15 cellular contexts compared by ENCODE assay signal in the genomic region with DNA sequence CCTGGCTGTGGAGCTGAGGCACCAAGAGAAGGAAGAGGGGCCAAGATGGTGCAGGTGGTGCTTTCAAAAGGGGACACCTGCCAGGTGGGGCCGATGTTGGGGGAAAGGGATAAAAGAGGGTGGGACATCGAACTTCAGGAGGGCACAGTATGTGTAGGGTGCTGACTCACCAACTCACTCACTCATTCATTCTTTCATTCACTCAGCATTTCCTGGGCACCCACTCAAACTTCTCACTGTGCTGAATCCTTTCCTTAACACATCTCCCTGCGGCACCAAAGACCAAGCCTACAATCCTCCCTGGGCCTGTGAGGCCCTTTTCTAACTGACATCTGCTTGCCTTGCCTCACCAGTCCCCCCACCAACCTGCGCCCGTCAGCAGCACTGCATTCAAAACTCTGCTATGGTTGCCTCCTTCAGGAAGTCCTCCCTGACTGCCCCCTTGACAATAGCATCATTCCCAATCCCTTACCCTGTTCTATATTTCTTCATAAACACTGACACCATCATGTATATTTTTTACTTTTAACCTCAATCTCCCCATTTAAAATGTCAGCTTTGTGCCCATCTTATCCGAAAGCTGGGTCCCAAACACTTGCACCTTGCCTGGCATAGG.
A peak's percentile ranks its signal among the peaks of the same experiment; 100 is the strongest.
DNase-seq lines count a peak whose midpoint lies in the region; ATAC-seq, FAIRE-seq and TF ChIP-seq lines count a peak whose summit lies in the region.
"Had no signal": no experiment of that assay in that cellular context is flagged by ENCODE, and none has a peak within 500 bp of the region (broad histone marks: within the 10 kb centered on the region; RNA-seq: fewer than 3 reads in every experiment).

No MANE protein-coding gene starts in this region.

- H3K36me3 Mint-ChIP-seq in HFFc6 (ENCODE audit: low read depth), result no peaks in the 10 kb centered on the region
- H3K36me3 Mint-ChIP-seq in brain, result no peaks in the 10 kb centered on the region

- H3K27me3 ChIP-seq in keratinocyte (ENCODE audit: control insufficient read depth, extremely low read depth, insufficient read depth, low read length) (no peaks in the 10 kb centered on the region), smooth muscle cell (ENCODE audit: low read depth) (no peaks in the 10 kb centered on the region), uterus (no peaks in the 10 kb centered on the region)
- H3K27me3 ChIP-seq: SJCRH30 had no signal

- H3K4me2 ChIP-seq in keratinocyte (ENCODE audit: control insufficient read depth, extremely low read depth, insufficient read depth, low read depth, low read length) (peak overlapping the region; percentile 41), smooth muscle cell (no peak overlapping the region)

- H3K36me3 ChIP-seq in keratinocyte (ENCODE audit: control insufficient read depth in 2 of 2, extremely low read depth in 1 of 2, insufficient read depth in 2 of 2, low read length in 2 of 2) (no peaks in the 10 kb centered on the region), smooth muscle cell (ENCODE audit: low read depth) (no peaks in the 10 kb centered on the region), uterus (no peaks in the 10 kb centered on the region)
- H3K36me3 ChIP-seq: SJCRH30 had no signal

- H3K4me3 Mint-ChIP-seq in HFFc6 (peak overlapping the region; percentile 41; the same call in 1 of the 2 replicates), brain (peak overlapping the region in 4 of 5 experiments; percentile 35 to 70 (median 56))

- peak; percentile 82 for FAIRE-seq in keratinocyte (lab: Jason Lieb, UNC)
- FAIRE-seq: H1 had no signal

- H3F3A ChIP-seq in smooth muscle cell (ENCODE audit: low read depth), result no peaks in the 10 kb centered on the region

- H2AFZ ChIP-seq in keratinocyte (ENCODE audit: control insufficient read depth, low read length), result no peak overlapping the region
- H2AFZ ChIP-seq in smooth muscle cell (ENCODE audit: low read depth), result no peak overlapping the region

- H4K20me1 ChIP-seq in keratinocyte (ENCODE audit: control insufficient read depth, extremely low read depth, insufficient read depth, low read length), result no peaks in the 10 kb centered on the region
- no peaks in the 10 kb centered on the region for H4K20me1 ChIP-seq in smooth muscle cell (ENCODE audit: low read depth)

- H3K9me3 Mint-ChIP-seq in HFFc6 (no peaks in the 10 kb centered on the region), brain (peaks cover 0 to 23% (median 7%) of the 10 kb centered on the region in 5 experiments)

- DNase-seq in HFFc6, result no peak
- no peak for DNase-seq in keratinocyte (ENCODE audit: low read depth, low spot score)
- no peak for DNase-seq in smooth muscle cell (lab: John Stamatoyannopoulos, UW; ENCODE audit: unreplicated experiment)
- no peak for DNase-seq in activated CD4-positive, alpha-beta T cell treated with anti-CD3 and anti-CD28 coated beads for 1 hour
- no peak for DNase-seq in uterus
- DNase-seq: AML-193, DMS79, NCI-H187, NCI-H2227 treated with DMSO at 0.1 percent for 48 hours, NCI-H524 treated with DMSO at 0.1 percent for 48 hours had no signal

- dilution Hi-C loops in keratinocyte (cut with MboI; ENCODE audit: extremely low pct_ligation_motif_present, low sequenced_read_pairs), result no loop called here

- ATAC-seq in GM18861 (IDR thresholded peaks at IDR 0.05; ENCODE audit: unreplicated experiment), result no peak

- peaks cover 3% of the 10 kb centered on the region for H3K9me3 ChIP-seq in keratinocyte (ENCODE audit: control insufficient read depth, low read depth, low read length)
- H3K9me3 ChIP-seq in smooth muscle cell (replicated peaks; ENCODE audit: low read depth), result no peaks in the 10 kb centered on the region
- no peaks in the 10 kb centered on the region for H3K9me3 ChIP-seq in uterus
- H3K9me3 ChIP-seq: SJCRH30 had no signal

- no peak overlapping the region for H3K4me3 ChIP-seq in keratinocyte (ENCODE audit: control insufficient read depth in 2 of 3, extremely low read depth in 1 of 3, insufficient read depth in 2 of 3, low read depth in 1 of 3, low read length in 3 of 3)
- no peak overlapping the region for H3K4me3 ChIP-seq in smooth muscle cell
- no peak overlapping the region for H3K4me3 ChIP-seq in uterus
- H3K4me3 ChIP-seq: SJCRH30 had no signal

- no peak for TF ChIP-seq CTCF in HFFc6 (IDR thresholded peaks at IDR 0.05)
- TF ChIP-seq CTCF in brain (conservative IDR thresholded peaks at IDR 0.05), result no peak
- no peak for TF ChIP-seq CTCF in keratinocyte (optimal IDR thresholded peaks at IDR 0.05 in 1 of 3, IDR thresholded peaks at IDR 0.05 in 1 of 3, conservative IDR thresholded peaks at IDR 0.05 in 1 of 3; ENCODE audit: extremely low read depth in 1 of 3, insufficient read depth in 2 of 3, low read length in 3 of 3)
- no peak for TF ChIP-seq CTCF in smooth muscle cell (IDR thresholded peaks at IDR 0.05; ENCODE audit: borderline replicate concordance, insufficient read depth, poor library complexity, severe bottlenecking)
- no peak for TF ChIP-seq CTCF in uterus (IDR thresholded peaks at IDR 0.05)

- intact Hi-C loops in uterus (cut with DNase I; ENCODE audit: low total_unique reads), result no loop called here

- no peak overlapping the region for H3K27ac Mint-ChIP-seq in HFFc6
- peak overlapping the region; percentile 66 to 99 (median 92) for H3K27ac Mint-ChIP-seq in brain

- TF ChIP-seq POLR2A in uterus (IDR thresholded peaks at IDR 0.05), result no peak

- no peak overlapping the region for H3K27ac ChIP-seq in keratinocyte (ENCODE audit: control insufficient read depth, insufficient read depth, low read length)
- H3K27ac ChIP-seq in smooth muscle cell (ENCODE audit: low read depth), result no peak overlapping the region
- no peak overlapping the region for H3K27ac ChIP-seq in uterus
- H3K27ac ChIP-seq: C4-2B, SJCRH30 had no signal

- H3K4me1 Mint-ChIP-seq in HFFc6 (ENCODE audit: low read depth) (peaks cover 15% of the 10 kb centered on the region), brain (peaks cover 69% of the 10 kb centered on the region)

- peaks cover 4% of the 10 kb centered on the region for H3K4me1 ChIP-seq in keratinocyte (ENCODE audit: control insufficient read depth, extremely low read depth, insufficient read depth, low read length)
- H3K4me1 ChIP-seq in smooth muscle cell (ENCODE audit: low read depth), result no peaks in the 10 kb centered on the region
- no peaks in the 10 kb centered on the region for H3K4me1 ChIP-seq in uterus

- H3K9me1 ChIP-seq in keratinocyte (ENCODE audit: control insufficient read depth, extremely low read depth, insufficient read depth, low read length), result no peaks in the 10 kb centered on the region

- 79% methylated on average over 6 of the region's 6 CpGs for WGBS in smooth muscle cell (ENCODE audit: low lambda C conversion rate)

- no peak overlapping the region for H3K9ac ChIP-seq in keratinocyte (ENCODE audit: control insufficient read depth, extremely low read depth, insufficient read depth, low read length)
- H3K9ac ChIP-seq in smooth muscle cell (ENCODE audit: low read depth), result no peak overlapping the region

- H3K79me2 ChIP-seq in keratinocyte (ENCODE audit: control insufficient read depth, insufficient read depth, low read length) (no peaks in the 10 kb centered on the region), smooth muscle cell (ENCODE audit: low read depth) (no peaks in the 10 kb centered on the region)

- peaks cover 21% of the 10 kb centered on the region for H3K27me3 Mint-ChIP-seq in HFFc6 (ENCODE audit: insufficient read depth)
- no peaks in the 10 kb centered on the region for H3K27me3 Mint-ChIP-seq in brain
